In the genomic region with DNA sequence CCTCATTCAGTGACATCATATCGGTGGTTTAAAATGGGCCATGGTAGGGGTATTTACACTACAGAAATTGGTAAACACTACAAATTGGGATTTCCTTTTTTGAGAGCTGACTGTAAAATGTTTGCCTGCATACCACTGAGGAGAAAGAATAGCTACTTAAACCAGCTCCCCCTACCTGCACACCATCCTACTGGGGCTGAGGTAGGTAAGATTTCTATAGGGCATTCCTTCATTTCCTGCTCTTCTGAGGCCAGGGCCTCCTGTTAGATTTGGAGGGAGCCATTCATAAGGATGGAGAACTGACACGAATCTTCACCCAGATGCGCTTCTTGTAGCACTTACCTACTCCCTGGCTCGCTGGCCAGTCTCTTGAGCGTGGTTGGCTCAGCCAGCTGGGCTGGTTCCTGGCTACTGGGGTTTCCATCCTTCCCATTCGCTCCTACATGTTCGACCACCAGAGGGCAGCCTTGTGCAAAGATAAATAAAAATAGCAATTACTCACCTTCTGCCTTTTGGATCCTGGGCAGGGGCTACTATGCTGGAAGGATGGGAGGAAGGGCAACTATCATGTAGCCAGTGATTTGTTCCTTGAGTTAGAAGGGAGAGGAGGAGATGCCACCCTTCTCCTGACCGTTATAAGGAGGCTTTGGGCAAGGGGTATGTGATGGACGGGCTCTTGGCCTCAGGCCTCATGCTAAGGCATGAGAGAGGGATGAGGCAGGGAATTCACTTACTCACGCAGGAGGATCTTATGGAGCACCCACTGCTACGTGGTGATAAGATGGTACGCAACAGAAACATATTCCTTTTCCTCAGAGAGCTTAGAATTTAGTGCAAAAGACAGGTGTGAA, we compare ENCODE assay signal across 1 cellular context.
TF ChIP-seq lines count a peak whose summit lies in the region.

No MANE protein-coding gene starts in this region.

TF ChIP-seq in GM23338, 12 proteins besides CTCF, POLR2A, EP300 and RAD21 (continued from another document):
- TF ChIP-seq, protein P1, sequence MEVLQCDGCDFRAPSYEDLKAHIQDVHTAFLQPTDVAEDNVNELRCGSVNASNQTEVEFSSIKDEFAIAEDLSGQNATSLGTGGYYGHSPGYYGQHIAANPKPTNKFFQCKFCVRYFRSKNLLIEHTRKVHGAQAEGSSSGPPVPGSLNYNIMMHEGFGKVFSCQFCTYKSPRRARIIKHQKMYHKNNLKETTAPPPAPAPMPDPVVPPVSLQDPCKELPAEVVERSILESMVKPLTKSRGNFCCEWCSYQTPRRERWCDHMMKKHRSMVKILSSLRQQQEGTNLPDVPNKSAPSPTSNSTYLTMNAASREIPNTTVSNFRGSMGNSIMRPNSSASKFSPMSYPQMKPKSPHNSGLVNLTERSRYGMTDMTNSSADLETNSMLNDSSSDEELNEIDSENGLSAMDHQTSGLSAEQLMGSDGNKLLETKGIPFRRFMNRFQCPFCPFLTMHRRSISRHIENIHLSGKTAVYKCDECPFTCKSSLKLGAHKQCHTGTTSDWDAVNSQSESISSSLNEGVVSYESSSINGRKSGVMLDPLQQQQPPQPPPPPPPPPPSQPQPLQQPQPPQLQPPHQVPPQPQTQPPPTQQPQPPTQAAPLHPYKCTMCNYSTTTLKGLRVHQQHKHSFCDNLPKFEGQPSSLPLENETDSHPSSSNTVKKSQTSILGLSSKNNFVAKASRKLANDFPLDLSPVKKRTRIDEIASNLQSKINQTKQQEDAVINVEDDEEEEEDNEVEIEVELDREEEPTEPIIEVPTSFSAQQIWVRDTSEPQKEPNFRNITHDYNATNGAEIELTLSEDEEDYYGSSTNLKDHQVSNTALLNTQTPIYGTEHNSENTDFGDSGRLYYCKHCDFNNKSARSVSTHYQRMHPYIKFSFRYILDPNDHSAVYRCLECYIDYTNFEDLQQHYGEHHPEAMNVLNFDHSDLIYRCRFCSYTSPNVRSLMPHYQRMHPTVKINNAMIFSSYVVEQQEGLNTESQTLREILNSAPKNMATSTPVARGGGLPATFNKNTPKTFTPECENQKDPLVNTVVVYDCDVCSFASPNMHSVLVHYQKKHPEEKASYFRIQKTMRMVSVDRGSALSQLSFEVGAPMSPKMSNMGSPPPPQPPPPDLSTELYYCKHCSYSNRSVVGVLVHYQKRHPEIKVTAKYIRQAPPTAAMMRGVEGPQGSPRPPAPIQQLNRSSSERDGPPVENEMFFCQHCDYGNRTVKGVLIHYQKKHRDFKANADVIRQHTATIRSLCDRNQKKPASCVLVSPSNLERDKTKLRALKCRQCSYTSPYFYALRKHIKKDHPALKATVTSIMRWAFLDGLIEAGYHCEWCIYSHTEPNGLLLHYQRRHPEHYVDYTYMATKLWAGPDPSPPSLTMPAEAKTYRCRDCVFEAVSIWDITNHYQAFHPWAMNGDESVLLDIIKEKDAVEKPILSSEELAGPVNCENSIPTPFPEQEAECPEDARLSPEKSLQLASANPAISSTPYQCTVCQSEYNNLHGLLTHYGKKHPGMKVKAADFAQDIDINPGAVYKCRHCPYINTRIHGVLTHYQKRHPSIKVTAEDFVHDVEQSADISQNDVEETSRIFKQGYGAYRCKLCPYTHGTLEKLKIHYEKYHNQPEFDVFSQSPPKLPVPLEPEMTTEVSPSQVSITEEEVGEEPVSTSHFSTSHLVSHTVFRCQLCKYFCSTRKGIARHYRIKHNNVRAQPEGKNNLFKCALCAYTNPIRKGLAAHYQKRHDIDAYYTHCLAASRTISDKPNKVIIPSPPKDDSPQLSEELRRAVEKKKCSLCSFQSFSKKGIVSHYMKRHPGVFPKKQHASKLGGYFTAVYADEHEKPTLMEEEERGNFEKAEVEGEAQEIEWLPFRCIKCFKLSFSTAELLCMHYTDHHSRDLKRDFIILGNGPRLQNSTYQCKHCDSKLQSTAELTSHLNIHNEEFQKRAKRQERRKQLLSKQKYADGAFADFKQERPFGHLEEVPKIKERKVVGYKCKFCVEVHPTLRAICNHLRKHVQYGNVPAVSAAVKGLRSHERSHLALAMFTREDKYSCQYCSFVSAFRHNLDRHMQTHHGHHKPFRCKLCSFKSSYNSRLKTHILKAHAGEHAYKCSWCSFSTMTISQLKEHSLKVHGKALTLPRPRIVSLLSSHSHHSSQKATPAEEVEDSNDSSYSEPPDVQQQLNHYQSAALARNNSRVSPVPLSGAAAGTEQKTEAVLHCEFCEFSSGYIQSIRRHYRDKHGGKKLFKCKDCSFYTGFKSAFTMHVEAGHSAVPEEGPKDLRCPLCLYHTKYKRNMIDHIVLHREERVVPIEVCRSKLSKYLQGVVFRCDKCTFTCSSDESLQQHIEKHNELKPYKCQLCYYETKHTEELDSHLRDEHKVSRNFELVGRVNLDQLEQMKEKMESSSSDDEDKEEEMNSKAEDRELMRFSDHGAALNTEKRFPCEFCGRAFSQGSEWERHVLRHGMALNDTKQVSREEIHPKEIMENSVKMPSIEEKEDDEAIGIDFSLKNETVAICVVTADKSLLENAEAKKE (CRISPR knock-in tag; IDR thresholded peaks at IDR 0.05) = no peak
- TF ChIP-seq, protein P2, sequence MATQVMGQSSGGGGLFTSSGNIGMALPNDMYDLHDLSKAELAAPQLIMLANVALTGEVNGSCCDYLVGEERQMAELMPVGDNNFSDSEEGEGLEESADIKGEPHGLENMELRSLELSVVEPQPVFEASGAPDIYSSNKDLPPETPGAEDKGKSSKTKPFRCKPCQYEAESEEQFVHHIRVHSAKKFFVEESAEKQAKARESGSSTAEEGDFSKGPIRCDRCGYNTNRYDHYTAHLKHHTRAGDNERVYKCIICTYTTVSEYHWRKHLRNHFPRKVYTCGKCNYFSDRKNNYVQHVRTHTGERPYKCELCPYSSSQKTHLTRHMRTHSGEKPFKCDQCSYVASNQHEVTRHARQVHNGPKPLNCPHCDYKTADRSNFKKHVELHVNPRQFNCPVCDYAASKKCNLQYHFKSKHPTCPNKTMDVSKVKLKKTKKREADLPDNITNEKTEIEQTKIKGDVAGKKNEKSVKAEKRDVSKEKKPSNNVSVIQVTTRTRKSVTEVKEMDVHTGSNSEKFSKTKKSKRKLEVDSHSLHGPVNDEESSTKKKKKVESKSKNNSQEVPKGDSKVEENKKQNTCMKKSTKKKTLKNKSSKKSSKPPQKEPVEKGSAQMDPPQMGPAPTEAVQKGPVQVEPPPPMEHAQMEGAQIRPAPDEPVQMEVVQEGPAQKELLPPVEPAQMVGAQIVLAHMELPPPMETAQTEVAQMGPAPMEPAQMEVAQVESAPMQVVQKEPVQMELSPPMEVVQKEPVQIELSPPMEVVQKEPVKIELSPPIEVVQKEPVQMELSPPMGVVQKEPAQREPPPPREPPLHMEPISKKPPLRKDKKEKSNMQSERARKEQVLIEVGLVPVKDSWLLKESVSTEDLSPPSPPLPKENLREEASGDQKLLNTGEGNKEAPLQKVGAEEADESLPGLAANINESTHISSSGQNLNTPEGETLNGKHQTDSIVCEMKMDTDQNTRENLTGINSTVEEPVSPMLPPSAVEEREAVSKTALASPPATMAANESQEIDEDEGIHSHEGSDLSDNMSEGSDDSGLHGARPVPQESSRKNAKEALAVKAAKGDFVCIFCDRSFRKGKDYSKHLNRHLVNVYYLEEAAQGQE (IDR thresholded peaks at IDR 0.05; ENCODE audit: unreplicated experiment) = no peak
- TF ChIP-seq ETS1 (IDR thresholded peaks at IDR 0.05) (no peak), POLR2AphosphoS5 (IDR thresholded peaks at IDR 0.05; ENCODE audit: low read depth) (no peak), EZH2phosphoT487 (IDR thresholded peaks at IDR 0.05; ENCODE audit: unreplicated experiment) (no peak), JUNB (IDR thresholded peaks at IDR 0.05; ENCODE audit: unreplicated experiment) (no peak), STAT1 (IDR thresholded peaks at IDR 0.05; ENCODE audit: unreplicated experiment) (no peak)
TF ChIP-seq in GM23338: peak in this region for 0.
